ENCODE assay signal across 18 cellular contexts in the genomic region with DNA sequence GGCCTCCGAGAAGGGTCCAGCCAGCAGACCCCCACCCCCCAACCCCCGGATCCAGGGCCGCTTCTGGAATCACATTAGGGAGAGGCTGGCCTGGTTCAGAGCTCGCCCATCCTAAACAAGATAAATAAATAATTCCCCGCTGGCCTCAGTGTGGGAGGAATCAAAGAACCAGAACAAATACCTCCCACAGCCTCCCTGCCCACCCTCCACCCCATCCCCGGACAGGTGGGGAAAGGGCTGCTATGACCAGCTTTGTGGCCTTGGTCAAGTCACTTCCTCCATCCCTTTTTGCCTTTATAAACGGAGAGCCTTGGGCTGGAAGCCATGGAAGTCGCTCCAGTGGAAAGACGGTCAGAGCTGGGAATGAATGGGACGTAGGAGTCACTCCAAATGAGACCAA.
A peak's percentile ranks its signal among the peaks of the same experiment; 100 is the strongest.
DNase-seq lines count a peak whose midpoint lies in the region; ATAC-seq and TF ChIP-seq lines count a peak whose summit lies in the region.
"Had no signal": no experiment of that assay in that cellular context is flagged by ENCODE, and none has a peak within 500 bp of the region (broad histone marks: within the 10 kb centered on the region; RNA-seq: fewer than 3 reads in every experiment).

No MANE protein-coding gene starts in this region.

- H2AFZ ChIP-seq in GM23338: no peak overlapping the region
- H2AFZ ChIP-seq: GM23248 had no signal

- H3K4me3 ChIP-seq in GM23338: peak overlapping the region; percentile 51; the same call in 1 of the 2 replicates
- peak overlapping the region in 54 of 59 donors; percentile 27 to 75 (median 62) for H3K4me3 ChIP-seq in dorsolateral prefrontal cortex
- H3K4me3 ChIP-seq in psoas muscle: peak overlapping the region; percentile 55
- H3K4me3 ChIP-seq: GM23248, SJCRH30 had no signal

- DNase-seq in GM23338 (ENCODE audit: low spot score): no peak
- DNase-seq in dorsolateral prefrontal cortex: no peak
- DNase-seq in psoas muscle: no peak
- no peak for DNase-seq in nucleus accumbens (lab: John Stamatoyannopoulos, UW)
- no peak for DNase-seq in stimulated activated naive CD8-positive, alpha-beta T cell treated with anti-CD3 and anti-CD28 coated beads, Interleukin-15, Interleukin-2, amounts not matched to agents 100 U/mL and 50 U/mL, for 24 hours
- DNase-seq: ACHN; CD8-positive, alpha-beta T cell; DMS79 treated with DMSO at 0.1 percent for 48 hours; GM23248; HFFc6; MV-4-11; NCI-H1436; NCI-H2081; OCI-M1; SJCRH30 had no signal

- H4K20me1 ChIP-seq in GM23338 (replicated peaks; ENCODE audit: insufficient read depth): peaks cover 38% of the 10 kb centered on the region

- H3K4me2 ChIP-seq in GM23338: peak overlapping the region; percentile 79

- peak overlapping the region; percentile 8; the same call in 2 of the 3 replicates for H3K4me3 Mint-ChIP-seq in GM23338
- H3K4me3 Mint-ChIP-seq in IgD-negative memory B cell: no peak overlapping the region
- H3K4me3 Mint-ChIP-seq: HFFc6 had no signal

- peaks cover 60% of the 10 kb centered on the region for H3F3A ChIP-seq in GM23338 (replicated peaks; ENCODE audit: low read depth)

- H3K79me2 ChIP-seq in GM23338 (replicated peaks; ENCODE audit: insufficient read depth): no peaks in the 10 kb centered on the region

- H3K27ac ChIP-seq in GM23338 (ENCODE audit: low read depth) (no peak overlapping the region), dorsolateral prefrontal cortex (peak overlapping the region in 55 of 59 donors; percentile 44 to 100 (median 88)), psoas muscle (no peak overlapping the region)
- H3K27ac ChIP-seq: GM23248, RWPE1, SJCRH30 had no signal

- no peaks in the 10 kb centered on the region; the same call in 2 of the 3 replicates for H3K36me3 Mint-ChIP-seq in GM23338 (ENCODE audit: low read depth)
- no peaks in the 10 kb centered on the region for H3K36me3 Mint-ChIP-seq in IgD-negative memory B cell
- H3K36me3 Mint-ChIP-seq: CD8-positive, alpha-beta T cell had no signal

- no peak for ATAC-seq in GM23338
- no peak for ATAC-seq in psoas muscle
- ATAC-seq in stimulated activated naive CD8-positive, alpha-beta T cell treated with anti-CD3 and anti-CD28 coated beads, Interleukin-15, Interleukin-2, amounts not matched to agents 100 U/mL and 50 U/mL, for 24 hours: no peak
- no peak for ATAC-seq in HG02981 (IDR thresholded peaks at IDR 0.05; ENCODE audit: unreplicated experiment)
- ATAC-seq: CD8-positive, alpha-beta T cell had no signal

- 14 to 18% (median 15%) methylated on average over 10 of the region's 10 CpGs for WGBS in psoas muscle, 3 donors

- H3K27me3 Mint-ChIP-seq in GM23338 (ENCODE audit: insufficient read depth, low read depth, poor library complexity) (peaks cover 100% of the 10 kb centered on the region), IgD-negative memory B cell (peaks cover 79% of the 10 kb centered on the region)

- H3K36me3 ChIP-seq in GM23338 (ENCODE audit: insufficient read depth): no peaks in the 10 kb centered on the region; the same call in 1 of the 2 replicates
- H3K36me3 ChIP-seq in psoas muscle (ENCODE audit: insufficient read depth in 1 of 2, low read depth in 1 of 2): no peaks in the 10 kb centered on the region
- H3K36me3 ChIP-seq: SJCRH30 had no signal

- H3K9me2 ChIP-seq in GM23338 (ENCODE audit: insufficient read depth): no peaks in the 10 kb centered on the region

- peaks cover 59% of the 10 kb centered on the region for H3K4me1 ChIP-seq in GM23338 (ENCODE audit: insufficient read depth)
- no peaks in the 10 kb centered on the region for H3K4me1 ChIP-seq in psoas muscle
- H3K4me1 ChIP-seq: SJCRH30 had no signal

- peaks cover 100% of the 10 kb centered on the region for H3K27me3 ChIP-seq in GM23338 (ENCODE audit: insufficient read depth)
- peaks cover 0 to 63% (median 6%) of the 10 kb centered on the region in 45 donors for H3K27me3 ChIP-seq in dorsolateral prefrontal cortex
- peaks cover 7 to 99% (median 61%) of the 10 kb centered on the region in 3 donors for H3K27me3 ChIP-seq in psoas muscle (ENCODE audit: insufficient read depth in 3 of 3, low read length in 2 of 3)

- TF ChIP-seq CTCF in GM23338 (conservative IDR thresholded peaks at IDR 0.05; ENCODE audit: low read depth in 2 of 2) (no peak), dorsolateral prefrontal cortex (IDR thresholded peaks at IDR 0.05 in 54 of 56, conservative IDR thresholded peaks at IDR 0.05 in 2 of 56; ENCODE audit: low read depth in 1 of 56, partially characterized antibody in 56 of 56) (no peak), psoas muscle (IDR thresholded peaks at IDR 0.05) (no peak)

- peaks cover 59% of the 10 kb centered on the region for H3K4me1 Mint-ChIP-seq in GM23338
- peaks cover 9 to 21% (median 15%) of the 10 kb centered on the region in 3 donors for H3K4me1 Mint-ChIP-seq in IgD-negative memory B cell

- no peak overlapping the region for H3K27ac Mint-ChIP-seq in GM23338
- peak overlapping the region in 2 of 3 donors; percentile 46 to 72 for H3K27ac Mint-ChIP-seq in IgD-negative memory B cell
- H3K27ac Mint-ChIP-seq: CD8-positive, alpha-beta T cell; HFFc6 had no signal

- intact Hi-C loops in dorsolateral prefrontal cortex (cut with DNase I) (loop anchor here in 1 of 2 donors (2.0 kb wide), 1 partner anchor 16 kb away; no protein-coding TSS in a partner anchor), psoas muscle (cut with DNase I) (no loop called here)

- no peaks in the 10 kb centered on the region for H3K9me3 ChIP-seq in psoas muscle
- H3K9me3 ChIP-seq: SJCRH30 had no signal

- H3K9me3 Mint-ChIP-seq in GM23338: peaks cover 3% of the 10 kb centered on the region; the same call in 1 of the 3 replicates
- H3K9me3 Mint-ChIP-seq in IgD-negative memory B cell: peaks cover 0 to 4% (median 0%) of the 10 kb centered on the region in 3 donors
- H3K9me3 Mint-ChIP-seq: CD8-positive, alpha-beta T cell had no signal

TF ChIP-seq in GM23338, 12 proteins besides CTCF, POLR2A, EP300 and RAD21:
- TF ChIP-seq, protein P1, sequence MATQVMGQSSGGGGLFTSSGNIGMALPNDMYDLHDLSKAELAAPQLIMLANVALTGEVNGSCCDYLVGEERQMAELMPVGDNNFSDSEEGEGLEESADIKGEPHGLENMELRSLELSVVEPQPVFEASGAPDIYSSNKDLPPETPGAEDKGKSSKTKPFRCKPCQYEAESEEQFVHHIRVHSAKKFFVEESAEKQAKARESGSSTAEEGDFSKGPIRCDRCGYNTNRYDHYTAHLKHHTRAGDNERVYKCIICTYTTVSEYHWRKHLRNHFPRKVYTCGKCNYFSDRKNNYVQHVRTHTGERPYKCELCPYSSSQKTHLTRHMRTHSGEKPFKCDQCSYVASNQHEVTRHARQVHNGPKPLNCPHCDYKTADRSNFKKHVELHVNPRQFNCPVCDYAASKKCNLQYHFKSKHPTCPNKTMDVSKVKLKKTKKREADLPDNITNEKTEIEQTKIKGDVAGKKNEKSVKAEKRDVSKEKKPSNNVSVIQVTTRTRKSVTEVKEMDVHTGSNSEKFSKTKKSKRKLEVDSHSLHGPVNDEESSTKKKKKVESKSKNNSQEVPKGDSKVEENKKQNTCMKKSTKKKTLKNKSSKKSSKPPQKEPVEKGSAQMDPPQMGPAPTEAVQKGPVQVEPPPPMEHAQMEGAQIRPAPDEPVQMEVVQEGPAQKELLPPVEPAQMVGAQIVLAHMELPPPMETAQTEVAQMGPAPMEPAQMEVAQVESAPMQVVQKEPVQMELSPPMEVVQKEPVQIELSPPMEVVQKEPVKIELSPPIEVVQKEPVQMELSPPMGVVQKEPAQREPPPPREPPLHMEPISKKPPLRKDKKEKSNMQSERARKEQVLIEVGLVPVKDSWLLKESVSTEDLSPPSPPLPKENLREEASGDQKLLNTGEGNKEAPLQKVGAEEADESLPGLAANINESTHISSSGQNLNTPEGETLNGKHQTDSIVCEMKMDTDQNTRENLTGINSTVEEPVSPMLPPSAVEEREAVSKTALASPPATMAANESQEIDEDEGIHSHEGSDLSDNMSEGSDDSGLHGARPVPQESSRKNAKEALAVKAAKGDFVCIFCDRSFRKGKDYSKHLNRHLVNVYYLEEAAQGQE (IDR thresholded peaks at IDR 0.05; ENCODE audit: unreplicated experiment): no peak
- TF ChIP-seq, protein P2, sequence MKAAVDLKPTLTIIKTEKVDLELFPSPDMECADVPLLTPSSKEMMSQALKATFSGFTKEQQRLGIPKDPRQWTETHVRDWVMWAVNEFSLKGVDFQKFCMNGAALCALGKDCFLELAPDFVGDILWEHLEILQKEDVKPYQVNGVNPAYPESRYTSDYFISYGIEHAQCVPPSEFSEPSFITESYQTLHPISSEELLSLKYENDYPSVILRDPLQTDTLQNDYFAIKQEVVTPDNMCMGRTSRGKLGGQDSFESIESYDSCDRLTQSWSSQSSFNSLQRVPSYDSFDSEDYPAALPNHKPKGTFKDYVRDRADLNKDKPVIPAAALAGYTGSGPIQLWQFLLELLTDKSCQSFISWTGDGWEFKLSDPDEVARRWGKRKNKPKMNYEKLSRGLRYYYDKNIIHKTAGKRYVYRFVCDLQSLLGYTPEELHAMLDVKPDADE (IDR thresholded peaks at IDR 0.05): no peak
- TF ChIP-seq JUNB (IDR thresholded peaks at IDR 0.05; ENCODE audit: unreplicated experiment) (no peak), ZNF114 (CRISPR knock-in tag; IDR thresholded peaks at IDR 0.05) (no peak), EZH2 (IDR thresholded peaks at IDR 0.05; ENCODE audit: low read depth, unreplicated experiment) (peak; percentile 13)

Comparison
In these comparisons a context has a peak if more than half of its experiments do, and no peak if none do; other contexts are left out.
1. H3K27ac ChIP-seq: peak in dorsolateral prefrontal cortex (55 of 59); none in GM23338 (single experiment) and psoas muscle (single experiment).
2. Peak in every context shown above with its lines, with median percentiles within 50 percentile points of each other: H3K4me3 ChIP-seq.